9 cellular contexts compared by ENCODE assay signal in genomic region chr11:34512810-34513673, GRCh38. TPM values are rescaled to one million over a fixed set of nuclear protein-coding genes. Genes with fewer than 3 reads are reported as not detected.
DNase-seq lines count a peak whose midpoint lies in the region; ATAC-seq, FAIRE-seq and TF ChIP-seq lines count a peak whose summit lies in the region.
"Had no signal": no experiment of that assay in that cellular context is flagged by ENCODE, and none has a peak within 500 bp of the region (broad histone marks: within the 10 kb centered on the region; RNA-seq: fewer than 3 reads in every experiment).

No MANE protein-coding gene starts in this region.

- no peaks in the 10 kb centered on the region for H3K36me3 ChIP-seq in CD8-positive, alpha-beta T cell (ENCODE audit: insufficient read depth, low read length)

- H3K4me1 ChIP-seq in CD8-positive, alpha-beta T cell (ENCODE audit: insufficient read depth, low read length), result no peaks in the 10 kb centered on the region

- intact Hi-C loops in CD8-positive, alpha-beta T cell (cut with DNase I, micrococcal nuclease), result loop anchor here in 1 of 2 experiments (10.0 kb wide), 1 partner anchor 902 kb away; the partner anchor contains the start of gene SLC1A2

- H3K36me3 Mint-ChIP-seq in CD8-positive, alpha-beta T cell, result no peaks in the 10 kb centered on the region
- no peaks in the 10 kb centered on the region for H3K36me3 Mint-ChIP-seq in glutamatergic neuron (ENCODE audit: unreplicated experiment)

- H3K27ac Mint-ChIP-seq in CD8-positive, alpha-beta T cell, result no peak overlapping the region
- H3K27ac Mint-ChIP-seq in glutamatergic neuron (ENCODE audit: unreplicated experiment), result no peak overlapping the region

- CTCF ChIA-PET in CD8-positive, alpha-beta T cell (lab: Charles Lee), result interaction anchor here (0.6 to 2.0 kb wide), 16 partner anchors 10 to 1298 kb away, joined by 3 to 7 read pairs (median 4); no protein-coding TSS in a partner anchor

- H3K27me3 ChIP-seq in CD8-positive, alpha-beta T cell (ENCODE audit: insufficient read depth, low read length), result no peaks in the 10 kb centered on the region

- POLR2A ChIA-PET in CD8-positive, alpha-beta T cell (lab: Charles Lee), result interaction anchor here (0.6 kb wide), 1 partner anchor 14 kb away, joined by 3 read pairs; no protein-coding TSS in a partner anchor

- H3K27ac ChIP-seq in CD8-positive, alpha-beta T cell (ENCODE audit: low read depth, low read length), result no peak overlapping the region

- no peaks in the 10 kb centered on the region for H3K9me3 Mint-ChIP-seq in CD8-positive, alpha-beta T cell
- H3K9me3 Mint-ChIP-seq in glutamatergic neuron (ENCODE audit: unreplicated experiment), result no peaks in the 10 kb centered on the region

- no peak overlapping the region for H3K4me3 Mint-ChIP-seq in CD8-positive, alpha-beta T cell
- no peak overlapping the region for H3K4me3 Mint-ChIP-seq in glutamatergic neuron (ENCODE audit: unreplicated experiment)

- no peaks in the 10 kb centered on the region for H3K9me3 ChIP-seq in CD8-positive, alpha-beta T cell (ENCODE audit: low read length)

- H3K27me3 Mint-ChIP-seq in CD8-positive, alpha-beta T cell (ENCODE audit: low read depth), result no peaks in the 10 kb centered on the region
- H3K27me3 Mint-ChIP-seq in glutamatergic neuron (ENCODE audit: unreplicated experiment), result no peaks in the 10 kb centered on the region

- peak; percentile 73 for ATAC-seq in CD8-positive, alpha-beta T cell
- ATAC-seq in HG03442 (IDR thresholded peaks at IDR 0.05; ENCODE audit: unreplicated experiment) (peak; percentile 90), GM21423 (IDR thresholded peaks at IDR 0.05; ENCODE audit: unreplicated experiment) (no peak)

- TF ChIP-seq CTCF in CD8-positive, alpha-beta T cell (IDR thresholded peaks at IDR 0.05), result peak; percentile 65
- peak; percentile 89 for TF ChIP-seq CTCF in glutamatergic neuron (IDR thresholded peaks at IDR 0.05; ENCODE audit: partially characterized antibody, unreplicated experiment)

- no peaks in the 10 kb centered on the region for H3K4me1 Mint-ChIP-seq in CD8-positive, alpha-beta T cell (ENCODE audit: low read depth)
- peaks cover 1% of the 10 kb centered on the region for H3K4me1 Mint-ChIP-seq in glutamatergic neuron (ENCODE audit: low read depth, unreplicated experiment)

- H3K4me3 ChIP-seq in CD8-positive, alpha-beta T cell (ENCODE audit: low read depth, low read length), result no peak overlapping the region

- FAIRE-seq in GM19239 (lab: Jason Lieb, UNC), result peak; percentile 83

- DNase-seq in CD8-positive, alpha-beta T cell, result peak; percentile 2 to 58 (median 25)
- DNase-seq in GM19239 (ENCODE audit: insufficient read length, low spot score), result peak; percentile 60
- peak; percentile 58 for DNase-seq in RPMI7951 (ENCODE audit: low read depth)
- peak; percentile 2 for DNase-seq in activated gamma-delta T cell treated with anti-CD3 and anti-CD28 coated beads, Interleukin-2, amount 50 U/mL, for 16 hours (ENCODE audit: low read depth)
- DNase-seq in glutamatergic neuron, result peak; percentile 78
- peak; percentile 8 for DNase-seq in pulmonary artery endothelial cell (ENCODE audit: low read depth, low spot score)

RNA-seq across cellular contexts. Expression of gene ELF5, which starts 0.6 kb away (rescaled TPM):
- not detected for total RNA-seq in CD8-positive, alpha-beta T cell
- 3.2 and 4.2 TPM in 2 replicates for total RNA-seq in RPMI7951 (2014; rRNA removed; shearing (Covaris generic))
- not detected for total RNA-seq in glutamatergic neuron (ENCODE audit: unreplicated experiment)
- not detected in 2 replicates for total RNA-seq in pulmonary artery endothelial cell
- total RNA-seq: T-helper 2 cell treated with Interferon-gamma antibody and Interleukin-4, amounts not matched to agents 100 ng/mL and 5 ng/mL, for 36 hours had no signal

Comparison
In these comparisons a context has a peak if more than half of its experiments do, and no peak if none do; other contexts are left out.
1. DNase-seq: peak in every context shown above with its lines; median percentile 78 in glutamatergic neuron; 60 in GM19239; 58 in RPMI7951; 25 in CD8-positive, alpha-beta T cell; 8 in pulmonary artery endothelial cell; 2 in activated gamma-delta T cell treated with anti-CD3 and anti-CD28 coated beads, Interleukin-2, amount 50 U/mL, for 16 hours.